Comparison of ENCODE assay signal across 9 cellular contexts in genomic region chr17:79789943-79790804, GRCh38. TPM values are rescaled to one million over a fixed set of nuclear protein-coding genes. Genes with fewer than 3 reads are reported as not detected.
DNase-seq lines count a peak whose midpoint lies in the region; ATAC-seq and TF ChIP-seq lines count a peak whose summit lies in the region.
"Had no signal": no experiment of that assay in that cellular context is flagged by ENCODE, and none has a peak within 500 bp of the region (broad histone marks: within the 10 kb centered on the region; RNA-seq: fewer than 3 reads in every experiment).

No MANE protein-coding gene starts in this region.

- H3K27me3 ChIP-seq in KMS-11 (ENCODE audit: insufficient read depth, low read depth) = peaks cover 40% of the 10 kb centered on the region
- peaks cover 20 to 56% of the 10 kb centered on the region in 2 donors for H3K27me3 ChIP-seq in breast epithelium
- H3K27me3 ChIP-seq in left lung = peaks cover 48 to 90% of the 10 kb centered on the region in 2 donors
- peaks cover 2 to 48% (median 35%) of the 10 kb centered on the region in 4 donors for H3K27me3 ChIP-seq in upper lobe of left lung

- TF ChIP-seq POLR2A in breast epithelium (IDR thresholded peaks at IDR 0.05) (no peak), upper lobe of left lung (IDR thresholded peaks at IDR 0.05) (no peak)

- DNase-seq in DMS 273 (lab: John Stamatoyannopoulos, UW; ENCODE audit: unreplicated experiment) (peak; percentile 78), DMS 273 treated with DMSO at 0.1 percent for 48 hours (lab: John Stamatoyannopoulos, UW) (no peak), breast epithelium (ENCODE audit: low spot score in 2 of 2) (no peak), left lung (peak in 1 of 2 donors; percentile 91), upper lobe of left lung (peak; percentile 59 to 91), H4 (ENCODE audit: low spot score) (no peak), NCI-H2081 treated with DMSO at 0.1 percent for 48 hours (lab: John Stamatoyannopoulos, UW) (no peak)

- TF ChIP-seq CTCF in KMS-11 (conservative IDR thresholded peaks at IDR 0.05; ENCODE audit: low read depth, low read length) (peak; percentile 53), breast epithelium (IDR thresholded peaks at IDR 0.05) (peak; percentile 5 to 72 (median 55)), left lung (IDR thresholded peaks at IDR 0.05) (peak; percentile 75 to 79), upper lobe of left lung (IDR thresholded peaks at IDR 0.05) (peak; percentile 78 to 92 (median 86))

- WGBS in upper lobe of left lung, 2 donors = 8 to 16% methylated on average over 35 to 61 of the region's 74 CpGs

- no peak overlapping the region for H3K4me3 ChIP-seq in KMS-11 (IDR thresholded peaks at IDR 0.05; ENCODE audit: insufficient read depth, low read depth, low read length)
- peak overlapping the region in 2 of 3 donors; percentile 18 to 57 for H3K4me3 ChIP-seq in breast epithelium
- H3K4me3 ChIP-seq in left lung = no peak overlapping the region
- H3K4me3 ChIP-seq in upper lobe of left lung = peak overlapping the region in 1 of 4 donors; percentile 18
- H3K4me3 ChIP-seq: skin epidermis had no signal

- intact Hi-C loops in breast epithelium (cut with DNase I; ENCODE audit: low total_unique reads) (loop anchor here (2.0 kb wide), 1 partner anchor 199 kb away; no protein-coding TSS in a partner anchor), left lung (cut with DNase I) (loop anchor here in 1 of 2 donors (5.0 to 10.0 kb wide), 3 partner anchors 125 to 202 kb away; no protein-coding TSS in a partner anchor)

- H2AFZ ChIP-seq in KMS-11 (ENCODE audit: low read depth) = no peak overlapping the region

- H3K4me1 ChIP-seq in KMS-11 (ENCODE audit: low read depth, poor library complexity, severe bottlenecking) (no peaks in the 10 kb centered on the region), breast epithelium (peaks cover 0 to 5% of the 10 kb centered on the region in 2 donors), left lung (peaks cover 11 to 36% of the 10 kb centered on the region in 2 donors), upper lobe of left lung (peaks cover 22 to 44% (median 32%) of the 10 kb centered on the region in 4 donors)

- H3K79me2 ChIP-seq in KMS-11 (ENCODE audit: insufficient read depth, low read depth) = no peaks in the 10 kb centered on the region

- no peaks in the 10 kb centered on the region for H4K20me1 ChIP-seq in KMS-11 (ENCODE audit: insufficient read depth)

- H3K36me3 ChIP-seq in KMS-11 (ENCODE audit: insufficient read depth) = no peaks in the 10 kb centered on the region
- no peaks in the 10 kb centered on the region for H3K36me3 ChIP-seq in breast epithelium
- H3K36me3 ChIP-seq in left lung = peaks cover 0 to 9% of the 10 kb centered on the region in 2 donors
- H3K36me3 ChIP-seq in upper lobe of left lung = peaks cover 0 to 6% (median 0%) of the 10 kb centered on the region in 4 donors

- no peak for TF ChIP-seq EP300 in upper lobe of left lung (IDR thresholded peaks at IDR 0.05)

- no peak overlapping the region for H3K9ac ChIP-seq in KMS-11

- ATAC-seq in left lung (peak; percentile 81), upper lobe of left lung (ENCODE audit: low FRiP score in 2 of 2) (peak in 1 of 2 donors; percentile 79)

- H3K27ac ChIP-seq in KMS-11 = no peak overlapping the region
- no peak overlapping the region for H3K27ac ChIP-seq in breast epithelium
- H3K27ac ChIP-seq in left lung = no peak overlapping the region
- H3K27ac ChIP-seq in upper lobe of left lung = no peak overlapping the region
- H3K27ac ChIP-seq: skin epidermis had no signal

- no peak overlapping the region for H3K4me2 ChIP-seq in KMS-11

- H3K9me3 ChIP-seq in breast epithelium (no peaks in the 10 kb centered on the region), left lung (no peaks in the 10 kb centered on the region), upper lobe of left lung (no peaks in the 10 kb centered on the region)

RNA-seq across cellular contexts. Expression of gene CBX8, which starts 6.7 kb away (rescaled TPM):
- total RNA-seq in breast epithelium (1 to 10 TPM; 1.9 to 9.2 (median 6.7) TPM), left lung (1 to 10 TPM; 7.3 to 7.9 TPM), upper lobe of left lung (10 to 100 TPM in 1 of 6 donors, 1 to 10 TPM in 5; 2.0 to 16.8 (median 8.8) TPM)
- total RNA-seq in H4 (2014; rRNA removed; shearing (Covaris generic)) = 7.0 and 14.6 TPM in 2 replicates

RNA-seq across cellular contexts. Expression of gene CBX2, which starts 12.2 kb away (rescaled TPM):
- total RNA-seq in breast epithelium = 1 to 10 TPM; 1.2 to 2.2 (median 2.0) TPM
- 1 to 10 TPM; 2.6 to 3.6 TPM for total RNA-seq in left lung
- 1 to 10 TPM in 5 of 6 donors, under 1 TPM in 1; 0.89 to 4.7 (median 1.5) TPM for total RNA-seq in upper lobe of left lung
- 24.5 and 34.2 TPM in 2 replicates for total RNA-seq in H4 (2014; rRNA removed; shearing (Covaris generic))

RNA-seq across cellular contexts. Expression of gene CBX4, which starts 49.1 kb away (rescaled TPM):
- total RNA-seq in breast epithelium = 10 to 100 TPM; 11.5 to 20.6 (median 13.4) TPM
- 10 to 100 TPM; 20.9 to 22.3 TPM for total RNA-seq in left lung
- total RNA-seq in upper lobe of left lung = 10 to 100 TPM; 17.0 to 33.3 (median 25.0) TPM
- 16.0 and 18.7 TPM in 2 replicates for total RNA-seq in H4 (2014; rRNA removed; shearing (Covaris generic))

RNA-seq across cellular contexts. Expression of gene ENPP7, which starts 59.4 kb away (rescaled TPM):
- total RNA-seq in breast epithelium (not detected), left lung (under 1 TPM in 1 of 2 donors, not detected in 1; 0.18 TPM), upper lobe of left lung (under 1 TPM in 1 of 6 donors, not detected in 5; 0.27 TPM)
- not detected in 2 replicates for total RNA-seq in H4 (2014; rRNA removed; shearing (Covaris generic))

Comparison
In these comparisons a context has a peak if more than half of its experiments do, and no peak if none do; other contexts are left out.
1. DNase-seq: peak in DMS 273 (single experiment) and upper lobe of left lung (2 of 2); none in DMS 273 treated with DMSO at 0.1 percent for 48 hours (single experiment), breast epithelium (0 of 2), H4 (single experiment) and NCI-H2081 treated with DMSO at 0.1 percent for 48 hours (single experiment).
2. H3K4me3 ChIP-seq: peak in breast epithelium (2 of 3); none in KMS-11 (single experiment) and left lung (0 of 2).
3. Peak in every context shown above with its lines, with median percentiles within 50 percentile points of each other: CTCF ChIP-seq.